In genomic region chr14:38111046-38111445, GRCh38 we compare ENCODE assay signal across 8 cellular contexts.
"Had no signal": no experiment of that assay in that cellular context is flagged by ENCODE, and none has a peak within 500 bp of the region (broad histone marks: within the 10 kb centered on the region; RNA-seq: fewer than 3 reads in every experiment).

No MANE protein-coding gene starts in this region.

- ATAC-seq: GM12878 had no signal

- DNase-seq: GDM1, GF-D8 had no signal

- H3K4me3 ChIP-seq: GM12878 had no signal

- FAIRE-seq: G401.6, GM12878, GM12891, GM12892, GM18507, GM19239 had no signal
